16 cellular contexts compared by ENCODE assay signal in genomic region chr13:26342898-26343297, GRCh38.
"Had no signal": no experiment of that assay in that cellular context is flagged by ENCODE, and none has a peak within 500 bp of the region (broad histone marks: within the 10 kb centered on the region; RNA-seq: fewer than 3 reads in every experiment).

No MANE protein-coding gene starts in this region.

- H3K4me1 Mint-ChIP-seq: activated CD4-positive, alpha-beta T cell treated with anti-CD3 and anti-CD28 coated beads for 36 hours; immature natural killer cell; stimulated activated effector memory CD8-positive, alpha-beta T cell treated with anti-CD3 and anti-CD28 coated beads, Interleukin-12 subunit alpha, Interleukin-12 subunit beta, amount 100 ng/mL, for 72 hours had no signal

- H3K36me3 Mint-ChIP-seq: natural killer cell had no signal

- H3K9me3 Mint-ChIP-seq: activated CD8-positive, alpha-beta T cell treated with anti-CD3 and anti-CD28 coated beads for 36 hours; immature natural killer cell; natural killer cell; stimulated activated effector memory CD8-positive, alpha-beta T cell treated with anti-CD3 and anti-CD28 coated beads, Interleukin-12 subunit alpha, Interleukin-12 subunit beta, amount 100 ng/mL, for 72 hours had no signal

- H3K4me3 Mint-ChIP-seq: activated CD4-positive, alpha-beta T cell treated with anti-CD3 and anti-CD28 coated beads for 36 hours; activated CD8-positive, alpha-beta T cell treated with anti-CD3 and anti-CD28 coated beads for 36 hours; immature natural killer cell; natural killer cell; stimulated activated effector memory CD8-positive, alpha-beta T cell treated with anti-CD3 and anti-CD28 coated beads, Interleukin-12 subunit alpha, Interleukin-12 subunit beta, amount 100 ng/mL, for 72 hours had no signal

- H3K9me3 ChIP-seq: breast epithelium, esophagus squamous epithelium, right lobe of liver, tibial artery, uterus had no signal

- H3K27ac Mint-ChIP-seq: activated CD4-positive, alpha-beta T cell treated with anti-CD3 and anti-CD28 coated beads for 36 hours; activated CD8-positive, alpha-beta T cell treated with anti-CD3 and anti-CD28 coated beads for 36 hours; natural killer cell; stimulated activated effector memory CD8-positive, alpha-beta T cell treated with anti-CD3 and anti-CD28 coated beads, Interleukin-12 subunit alpha, Interleukin-12 subunit beta, amount 100 ng/mL, for 72 hours had no signal

- DNase-seq: activated CD4-positive, alpha-beta T cell treated with anti-CD3 and anti-CD28 coated beads for 36 hours; activated CD8-positive, alpha-beta memory T cell treated with anti-CD3 and anti-CD28 coated beads, Interleukin-2, amount 50 U/mL, for 48 hours; activated CD8-positive, alpha-beta T cell treated with anti-CD3 and anti-CD28 coated beads for 36 hours; activated naive CD4-positive, alpha-beta T cell; aorta; dorsolateral prefrontal cortex; esophagus squamous epithelium; foreskin fibroblast; glutamatergic neuron; immature natural killer cell; natural killer cell; right lobe of liver; tibial artery; uterus had no signal

- H3K27me3 Mint-ChIP-seq: activated CD4-positive, alpha-beta T cell treated with anti-CD3 and anti-CD28 coated beads for 36 hours; activated CD8-positive, alpha-beta T cell treated with anti-CD3 and anti-CD28 coated beads for 36 hours had no signal

- ATAC-seq: activated CD4-positive, alpha-beta T cell treated with anti-CD3 and anti-CD28 coated beads for 36 hours; activated CD8-positive, alpha-beta T cell treated with anti-CD3 and anti-CD28 coated beads for 36 hours; natural killer cell; right lobe of liver; stimulated activated effector memory CD8-positive, alpha-beta T cell treated with anti-CD3 and anti-CD28 coated beads, Interleukin-12 subunit alpha, Interleukin-12 subunit beta, amount 100 ng/mL, for 72 hours had no signal

- H3K27ac ChIP-seq: breast epithelium, dorsolateral prefrontal cortex, esophagus squamous epithelium, right lobe of liver, tibial artery, uterus had no signal

- H3K27me3 ChIP-seq: breast epithelium, dorsolateral prefrontal cortex, esophagus squamous epithelium, right lobe of liver, tibial artery, uterus had no signal

- H3K36me3 ChIP-seq: breast epithelium, right lobe of liver, tibial artery, uterus had no signal

- H3K4me1 ChIP-seq: breast epithelium, esophagus squamous epithelium, right lobe of liver, tibial artery, uterus had no signal

- H3K4me3 ChIP-seq: breast epithelium, dorsolateral prefrontal cortex, esophagus squamous epithelium, right lobe of liver, tibial artery, uterus had no signal
